ENCODE assay signal across 1 cellular context in genomic region chr16:19356024-19356952, GRCh38.
TF ChIP-seq lines count a peak whose summit lies in the region.

No MANE protein-coding gene starts in this region.

TF ChIP-seq in GM23338, 12 proteins besides CTCF, POLR2A, EP300 and RAD21 (continued from another document):
- TF ChIP-seq, protein P1, sequence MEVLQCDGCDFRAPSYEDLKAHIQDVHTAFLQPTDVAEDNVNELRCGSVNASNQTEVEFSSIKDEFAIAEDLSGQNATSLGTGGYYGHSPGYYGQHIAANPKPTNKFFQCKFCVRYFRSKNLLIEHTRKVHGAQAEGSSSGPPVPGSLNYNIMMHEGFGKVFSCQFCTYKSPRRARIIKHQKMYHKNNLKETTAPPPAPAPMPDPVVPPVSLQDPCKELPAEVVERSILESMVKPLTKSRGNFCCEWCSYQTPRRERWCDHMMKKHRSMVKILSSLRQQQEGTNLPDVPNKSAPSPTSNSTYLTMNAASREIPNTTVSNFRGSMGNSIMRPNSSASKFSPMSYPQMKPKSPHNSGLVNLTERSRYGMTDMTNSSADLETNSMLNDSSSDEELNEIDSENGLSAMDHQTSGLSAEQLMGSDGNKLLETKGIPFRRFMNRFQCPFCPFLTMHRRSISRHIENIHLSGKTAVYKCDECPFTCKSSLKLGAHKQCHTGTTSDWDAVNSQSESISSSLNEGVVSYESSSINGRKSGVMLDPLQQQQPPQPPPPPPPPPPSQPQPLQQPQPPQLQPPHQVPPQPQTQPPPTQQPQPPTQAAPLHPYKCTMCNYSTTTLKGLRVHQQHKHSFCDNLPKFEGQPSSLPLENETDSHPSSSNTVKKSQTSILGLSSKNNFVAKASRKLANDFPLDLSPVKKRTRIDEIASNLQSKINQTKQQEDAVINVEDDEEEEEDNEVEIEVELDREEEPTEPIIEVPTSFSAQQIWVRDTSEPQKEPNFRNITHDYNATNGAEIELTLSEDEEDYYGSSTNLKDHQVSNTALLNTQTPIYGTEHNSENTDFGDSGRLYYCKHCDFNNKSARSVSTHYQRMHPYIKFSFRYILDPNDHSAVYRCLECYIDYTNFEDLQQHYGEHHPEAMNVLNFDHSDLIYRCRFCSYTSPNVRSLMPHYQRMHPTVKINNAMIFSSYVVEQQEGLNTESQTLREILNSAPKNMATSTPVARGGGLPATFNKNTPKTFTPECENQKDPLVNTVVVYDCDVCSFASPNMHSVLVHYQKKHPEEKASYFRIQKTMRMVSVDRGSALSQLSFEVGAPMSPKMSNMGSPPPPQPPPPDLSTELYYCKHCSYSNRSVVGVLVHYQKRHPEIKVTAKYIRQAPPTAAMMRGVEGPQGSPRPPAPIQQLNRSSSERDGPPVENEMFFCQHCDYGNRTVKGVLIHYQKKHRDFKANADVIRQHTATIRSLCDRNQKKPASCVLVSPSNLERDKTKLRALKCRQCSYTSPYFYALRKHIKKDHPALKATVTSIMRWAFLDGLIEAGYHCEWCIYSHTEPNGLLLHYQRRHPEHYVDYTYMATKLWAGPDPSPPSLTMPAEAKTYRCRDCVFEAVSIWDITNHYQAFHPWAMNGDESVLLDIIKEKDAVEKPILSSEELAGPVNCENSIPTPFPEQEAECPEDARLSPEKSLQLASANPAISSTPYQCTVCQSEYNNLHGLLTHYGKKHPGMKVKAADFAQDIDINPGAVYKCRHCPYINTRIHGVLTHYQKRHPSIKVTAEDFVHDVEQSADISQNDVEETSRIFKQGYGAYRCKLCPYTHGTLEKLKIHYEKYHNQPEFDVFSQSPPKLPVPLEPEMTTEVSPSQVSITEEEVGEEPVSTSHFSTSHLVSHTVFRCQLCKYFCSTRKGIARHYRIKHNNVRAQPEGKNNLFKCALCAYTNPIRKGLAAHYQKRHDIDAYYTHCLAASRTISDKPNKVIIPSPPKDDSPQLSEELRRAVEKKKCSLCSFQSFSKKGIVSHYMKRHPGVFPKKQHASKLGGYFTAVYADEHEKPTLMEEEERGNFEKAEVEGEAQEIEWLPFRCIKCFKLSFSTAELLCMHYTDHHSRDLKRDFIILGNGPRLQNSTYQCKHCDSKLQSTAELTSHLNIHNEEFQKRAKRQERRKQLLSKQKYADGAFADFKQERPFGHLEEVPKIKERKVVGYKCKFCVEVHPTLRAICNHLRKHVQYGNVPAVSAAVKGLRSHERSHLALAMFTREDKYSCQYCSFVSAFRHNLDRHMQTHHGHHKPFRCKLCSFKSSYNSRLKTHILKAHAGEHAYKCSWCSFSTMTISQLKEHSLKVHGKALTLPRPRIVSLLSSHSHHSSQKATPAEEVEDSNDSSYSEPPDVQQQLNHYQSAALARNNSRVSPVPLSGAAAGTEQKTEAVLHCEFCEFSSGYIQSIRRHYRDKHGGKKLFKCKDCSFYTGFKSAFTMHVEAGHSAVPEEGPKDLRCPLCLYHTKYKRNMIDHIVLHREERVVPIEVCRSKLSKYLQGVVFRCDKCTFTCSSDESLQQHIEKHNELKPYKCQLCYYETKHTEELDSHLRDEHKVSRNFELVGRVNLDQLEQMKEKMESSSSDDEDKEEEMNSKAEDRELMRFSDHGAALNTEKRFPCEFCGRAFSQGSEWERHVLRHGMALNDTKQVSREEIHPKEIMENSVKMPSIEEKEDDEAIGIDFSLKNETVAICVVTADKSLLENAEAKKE (CRISPR knock-in tag; IDR thresholded peaks at IDR 0.05): no peak
- TF ChIP-seq ETS1 (IDR thresholded peaks at IDR 0.05): no peak
- TF ChIP-seq EZH2phosphoT487 (IDR thresholded peaks at IDR 0.05; ENCODE audit: unreplicated experiment): no peak
- no peak for TF ChIP-seq CREB1 (CRISPR knock-in tag; IDR thresholded peaks at IDR 0.05; ENCODE audit: low read depth)
- TF ChIP-seq POLR2AphosphoS5 (IDR thresholded peaks at IDR 0.05; ENCODE audit: low read depth): no peak
- TF ChIP-seq STAT1 (IDR thresholded peaks at IDR 0.05; ENCODE audit: unreplicated experiment): no peak
